Comparison of ENCODE assay signal across 8 cellular contexts in the genomic region with DNA sequence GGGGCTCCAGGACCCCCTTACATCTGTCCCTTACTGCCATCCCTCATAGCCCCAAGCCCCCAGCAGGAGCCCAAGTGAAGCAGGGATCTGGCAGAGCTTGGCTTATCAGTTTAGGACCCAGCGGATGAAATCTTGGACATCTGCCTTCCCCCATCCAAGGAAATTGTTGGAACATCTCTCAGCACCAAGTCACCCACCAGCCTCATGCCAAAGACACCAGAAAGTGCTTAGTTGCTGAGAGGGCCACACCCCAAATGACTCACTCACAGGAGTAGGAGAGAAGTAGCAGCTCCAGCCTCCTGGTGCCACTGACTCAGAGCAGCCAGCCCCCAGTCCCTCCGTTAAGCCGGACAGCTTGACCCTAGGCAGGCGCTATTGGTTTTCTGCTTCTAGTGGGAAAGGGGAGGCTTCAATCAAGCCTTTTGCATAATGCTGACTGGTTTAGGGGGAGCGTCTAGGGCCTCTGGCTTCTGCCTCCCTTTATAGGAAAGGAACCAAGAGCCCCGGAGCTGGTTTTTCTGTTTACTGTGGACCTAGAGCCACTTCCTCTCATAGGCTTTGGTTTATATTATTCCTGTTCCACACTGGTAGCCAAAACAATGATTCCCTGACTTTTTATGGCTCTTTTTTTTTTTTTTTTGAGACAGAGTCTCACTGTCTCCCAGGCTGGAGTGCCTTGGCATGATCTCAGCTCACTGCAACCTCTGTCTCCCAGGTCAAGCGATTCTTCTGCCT.
DNase-seq lines count a peak whose midpoint lies in the region; ATAC-seq and TF ChIP-seq lines count a peak whose summit lies in the region.

No MANE protein-coding gene starts in this region.

- ATAC-seq in HG03378 (IDR thresholded peaks at IDR 0.05; ENCODE audit: unreplicated experiment) (no peak), GM18861 (IDR thresholded peaks at IDR 0.05; ENCODE audit: unreplicated experiment) (no peak)

- DNase-seq in EH (ENCODE audit: low read depth) (peak; percentile 100), RPMI7951 (ENCODE audit: low read depth) (peak; percentile 99), erythroblast (lab: John Stamatoyannopoulos, UW) (peak; percentile 17 to 57), non-pigmented ciliary epithelial cell (ENCODE audit: low read depth) (peak; percentile 99), DMS153 (lab: John Stamatoyannopoulos, UW) (no peak)
- DNase-seq in activated T-helper 2 cell treated with anti-CD3 and anti-CD28 coated beads, Interferon-gamma antibody, Interleukin-2, Interleukin-4, amounts not matched to agents 10 μg/mL and 5 μg/mL and 100 μg/mL, durations not matched to agents 14 hours and 24 hours and 36 hours (ENCODE audit: low spot score): no peak

- no peaks in the 10 kb centered on the region for H3K9me3 Mint-ChIP-seq in activated T-helper 2 cell treated with anti-CD3 and anti-CD28 coated beads, Interferon-gamma antibody, Interleukin-2, Interleukin-4, amounts not matched to agents 10 μg/mL and 5 μg/mL and 100 μg/mL, durations not matched to agents 14 hours and 24 hours and 36 hours

- H3K27ac Mint-ChIP-seq in activated T-helper 2 cell treated with anti-CD3 and anti-CD28 coated beads, Interferon-gamma antibody, Interleukin-2, Interleukin-4, amounts not matched to agents 10 μg/mL and 5 μg/mL and 100 μg/mL, durations not matched to agents 14 hours and 24 hours and 36 hours: no peak overlapping the region

- no peaks in the 10 kb centered on the region for H3K36me3 Mint-ChIP-seq in activated T-helper 2 cell treated with anti-CD3 and anti-CD28 coated beads, Interferon-gamma antibody, Interleukin-2, Interleukin-4, amounts not matched to agents 10 μg/mL and 5 μg/mL and 100 μg/mL, durations not matched to agents 14 hours and 24 hours and 36 hours (ENCODE audit: low read depth)

- H3K4me1 Mint-ChIP-seq in activated T-helper 2 cell treated with anti-CD3 and anti-CD28 coated beads, Interferon-gamma antibody, Interleukin-2, Interleukin-4, amounts not matched to agents 10 μg/mL and 5 μg/mL and 100 μg/mL, durations not matched to agents 14 hours and 24 hours and 36 hours (ENCODE audit: low read depth): peaks cover 2% of the 10 kb centered on the region

- no peak for TF ChIP-seq POLR2A in erythroblast (IDR thresholded peaks at IDR 0.05; ENCODE audit: low read length)

- H3K4me3 Mint-ChIP-seq in activated T-helper 2 cell treated with anti-CD3 and anti-CD28 coated beads, Interferon-gamma antibody, Interleukin-2, Interleukin-4, amounts not matched to agents 10 μg/mL and 5 μg/mL and 100 μg/mL, durations not matched to agents 14 hours and 24 hours and 36 hours (ENCODE audit: low read depth): no peak overlapping the region

- intact Hi-C loops in activated T-helper 2 cell treated with anti-CD3 and anti-CD28 coated beads, Interferon-gamma antibody, Interleukin-2, Interleukin-4, amounts not matched to agents 10 μg/mL and 5 μg/mL and 100 μg/mL, durations not matched to agents 14 hours and 24 hours and 36 hours (cut with micrococcal nuclease): no loop called here

- no peaks in the 10 kb centered on the region for H3K27me3 Mint-ChIP-seq in activated T-helper 2 cell treated with anti-CD3 and anti-CD28 coated beads, Interferon-gamma antibody, Interleukin-2, Interleukin-4, amounts not matched to agents 10 μg/mL and 5 μg/mL and 100 μg/mL, durations not matched to agents 14 hours and 24 hours and 36 hours (ENCODE audit: low read depth)

Comparison
In these comparisons a context has a peak if more than half of its experiments do, and no peak if none do; other contexts are left out.
1. DNase-seq: peak in EH (single experiment), RPMI7951 (single experiment), erythroblast (2 of 2) and non-pigmented ciliary epithelial cell (single experiment); none in DMS153 (single experiment) and activated T-helper 2 cell treated with anti-CD3 and anti-CD28 coated beads, Interferon-gamma antibody, Interleukin-2, Interleukin-4, amounts not matched to agents 10 μg/mL and 5 μg/mL and 100 μg/mL, durations not matched to agents 14 hours and 24 hours and 36 hours (single experiment).